ENCODE assay signal across 20 cellular contexts in the genomic region with DNA sequence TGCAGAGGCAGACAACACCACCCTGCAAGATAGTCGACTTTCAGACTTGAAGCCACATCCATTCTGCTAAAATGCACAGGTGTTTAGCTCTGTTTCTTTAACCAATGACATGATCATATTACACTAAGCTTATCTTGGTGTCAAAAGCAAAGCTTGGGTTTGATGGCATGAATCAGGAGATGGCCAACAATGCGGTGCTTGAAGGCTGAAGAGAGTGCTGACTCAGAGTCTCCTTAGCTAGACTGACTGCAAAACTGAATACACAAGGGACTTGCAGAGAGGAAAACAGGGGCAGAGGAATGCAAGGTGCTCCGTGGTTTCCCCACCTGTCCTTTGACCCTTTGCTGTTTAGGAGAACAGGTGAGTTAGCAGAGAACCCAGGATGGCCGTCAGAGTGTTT.
DNase-seq lines count a peak whose midpoint lies in the region; ATAC-seq lines count a peak whose summit lies in the region.
"Had no signal": no experiment of that assay in that cellular context is flagged by ENCODE, and none has a peak within 500 bp of the region (broad histone marks: within the 10 kb centered on the region; RNA-seq: fewer than 3 reads in every experiment).

No MANE protein-coding gene starts in this region.

- no peak overlapping the region for H3K4me3 Mint-ChIP-seq in activated CD4-positive, alpha-beta memory T cell treated with anti-CD3 and anti-CD28 coated beads, Interleukin-2, amount 10 ng/mL, durations not matched to agents 7 days and 5 days
- H3K4me3 Mint-ChIP-seq: activated B cell treated with CpG ODN at 0.5 μM for 24 hours; stimulated activated memory B cell treated with anti-CD40 and anti-IgM and Interleukin-4, amounts not matched to agents 10 μg/mL and 1 μg/mL and 100 μg/mL, for 72 hours had no signal

- ATAC-seq in HG03095 (IDR thresholded peaks at IDR 0.05; ENCODE audit: unreplicated experiment), result no peak
- ATAC-seq: heart left ventricle; Right ventricle myocardium inferior; stimulated activated memory B cell treated with anti-CD40 and anti-IgM and Interleukin-4, amounts not matched to agents 10 μg/mL and 1 μg/mL and 100 μg/mL, for 72 hours had no signal

- H3K36me3 Mint-ChIP-seq in activated CD4-positive, alpha-beta memory T cell treated with anti-CD3 and anti-CD28 coated beads, Interleukin-2, amount 10 ng/mL, durations not matched to agents 7 days and 5 days (ENCODE audit: low read depth), result no peaks in the 10 kb centered on the region
- H3K36me3 Mint-ChIP-seq: stimulated activated memory B cell treated with anti-CD40 and anti-IgM and Interleukin-4, amounts not matched to agents 10 μg/mL and 1 μg/mL and 100 μg/mL, for 72 hours had no signal

- DNase-seq in DMS79 (lab: John Stamatoyannopoulos, UW) (peak; percentile 51), M059J (ENCODE audit: low read depth) (peak; percentile 27), NCI-H69 (lab: John Stamatoyannopoulos, UW) (peak; percentile 36), kidney tubule cell (ENCODE audit: low spot score) (peak; percentile 29), anterior cingulate cortex (lab: John Stamatoyannopoulos, UW) (no peak), iPS-NIHi11 (ENCODE audit: low spot score) (no peak)
- DNase-seq in activated CD4-positive, alpha-beta memory T cell treated with anti-CD3 and anti-CD28 coated beads, Interleukin-2, amount 10 ng/mL, durations not matched to agents 7 days and 5 days, result no peak
- DNase-seq: activated B cell treated with CpG ODN at 0.5 μM for 24 hours; activated CD8-positive, alpha-beta memory T cell treated with anti-CD3 and anti-CD28 coated beads for 24 hours; Calu3; caudate nucleus; heart left ventricle; NCI-H2081; retina; T-helper 1 cell; thyroid gland had no signal

- no peaks in the 10 kb centered on the region for H3K9me3 Mint-ChIP-seq in activated CD4-positive, alpha-beta memory T cell treated with anti-CD3 and anti-CD28 coated beads, Interleukin-2, amount 10 ng/mL, durations not matched to agents 7 days and 5 days
- H3K9me3 Mint-ChIP-seq: activated B cell treated with CpG ODN at 0.5 μM for 24 hours; activated T-helper 2 cell treated with anti-CD3 and anti-CD28 coated beads, Interferon-gamma antibody, Interleukin-2, Interleukin-4, amounts not matched to agents 10 μg/mL and 5 μg/mL and 100 μg/mL, durations not matched to agents 14 hours and 24 hours and 36 hours had no signal

- POLR2A ChIA-PET in activated CD4-positive, alpha-beta memory T cell treated with anti-CD3 and anti-CD28 coated beads, Interleukin-2, amount 10 ng/mL, durations not matched to agents 7 days and 5 days (lab: Charles Lee), result no interaction called here

- no peaks in the 10 kb centered on the region for H3K4me1 Mint-ChIP-seq in activated CD4-positive, alpha-beta memory T cell treated with anti-CD3 and anti-CD28 coated beads, Interleukin-2, amount 10 ng/mL, durations not matched to agents 7 days and 5 days
- H3K4me1 Mint-ChIP-seq: activated B cell treated with CpG ODN at 0.5 μM for 24 hours; stimulated activated memory B cell treated with anti-CD40 and anti-IgM and Interleukin-4, amounts not matched to agents 10 μg/mL and 1 μg/mL and 100 μg/mL, for 72 hours had no signal

- H3K27ac Mint-ChIP-seq in activated CD4-positive, alpha-beta memory T cell treated with anti-CD3 and anti-CD28 coated beads, Interleukin-2, amount 10 ng/mL, durations not matched to agents 7 days and 5 days, result no peak overlapping the region
- H3K27ac Mint-ChIP-seq: activated B cell treated with CpG ODN at 0.5 μM for 24 hours; activated T-helper 2 cell treated with anti-CD3 and anti-CD28 coated beads, Interferon-gamma antibody, Interleukin-2, Interleukin-4, amounts not matched to agents 10 μg/mL and 5 μg/mL and 100 μg/mL, durations not matched to agents 14 hours and 24 hours and 36 hours; stimulated activated memory B cell treated with anti-CD40 and anti-IgM and Interleukin-4, amounts not matched to agents 10 μg/mL and 1 μg/mL and 100 μg/mL, for 72 hours had no signal

- H3K27me3 Mint-ChIP-seq in activated CD4-positive, alpha-beta memory T cell treated with anti-CD3 and anti-CD28 coated beads, Interleukin-2, amount 10 ng/mL, durations not matched to agents 7 days and 5 days, result no peaks in the 10 kb centered on the region
- H3K27me3 Mint-ChIP-seq: activated B cell treated with CpG ODN at 0.5 μM for 24 hours; stimulated activated memory B cell treated with anti-CD40 and anti-IgM and Interleukin-4, amounts not matched to agents 10 μg/mL and 1 μg/mL and 100 μg/mL, for 72 hours had no signal

- CTCF ChIA-PET in activated CD4-positive, alpha-beta memory T cell treated with anti-CD3 and anti-CD28 coated beads, Interleukin-2, amount 10 ng/mL, durations not matched to agents 7 days and 5 days (lab: Charles Lee), result no interaction called here

Comparison
In these comparisons a context has a peak if more than half of its experiments do, and no peak if none do; other contexts are left out.
1. DNase-seq: peak in DMS79 (single experiment), M059J (single experiment), NCI-H69 (single experiment) and kidney tubule cell (single experiment); none in anterior cingulate cortex (0 of 58), iPS-NIHi11 (single experiment) and activated CD4-positive, alpha-beta memory T cell treated with anti-CD3 and anti-CD28 coated beads, Interleukin-2, amount 10 ng/mL, durations not matched to agents 7 days and 5 days (single experiment).